8 cellular contexts compared by ENCODE assay signal in the genomic region with DNA sequence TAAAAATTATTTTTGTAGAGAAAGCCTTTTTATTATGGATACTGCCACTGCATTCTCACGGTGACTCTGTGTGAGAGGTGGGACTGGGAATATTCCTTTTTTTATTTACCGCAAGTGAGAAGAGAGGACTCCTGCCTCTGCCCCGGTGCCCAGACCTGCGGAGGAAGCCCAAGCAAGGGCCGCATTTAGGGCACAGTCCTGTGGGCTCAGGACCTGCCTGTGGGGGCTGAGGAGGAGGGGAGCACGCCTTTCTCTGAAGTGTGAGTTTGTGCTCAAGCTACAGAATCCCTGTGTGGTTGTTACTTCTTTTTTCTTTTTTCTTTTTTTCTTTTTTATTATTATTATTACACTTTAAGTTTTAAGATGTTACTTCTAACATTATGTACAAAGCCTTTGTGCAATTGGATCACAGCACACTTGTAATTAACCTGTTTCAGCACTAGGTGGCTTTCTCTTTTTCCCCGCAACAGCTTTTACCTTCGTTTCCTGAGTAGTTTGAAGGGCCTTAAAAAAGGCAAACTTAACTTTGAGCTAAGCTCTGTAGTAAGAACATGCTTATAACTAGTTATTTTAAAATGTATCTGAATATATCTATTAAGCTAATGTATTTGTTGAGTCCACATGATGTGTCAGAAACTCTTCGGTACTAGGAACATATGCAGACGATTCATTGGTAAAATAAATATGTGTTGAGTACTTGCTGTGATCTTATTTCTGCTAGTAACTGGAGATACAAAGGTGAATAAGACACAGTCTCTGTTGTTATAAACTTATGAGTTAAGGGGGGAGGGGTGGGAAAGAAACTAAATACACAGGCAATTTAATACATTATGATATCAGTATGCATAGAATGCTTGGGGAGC. TPM values are rescaled to one million over a fixed set of nuclear protein-coding genes. Genes with fewer than 3 reads are reported as not detected.
DNase-seq lines count a peak whose midpoint lies in the region; ATAC-seq and TF ChIP-seq lines count a peak whose summit lies in the region.

No MANE protein-coding gene starts in this region.

- H3K4me3 ChIP-seq in smooth muscle cell: no peak overlapping the region

- H3K27ac ChIP-seq in smooth muscle cell (ENCODE audit: low read depth): peak overlapping the region; percentile 34

- H3K27me3 ChIP-seq in smooth muscle cell (ENCODE audit: low read depth): no peaks in the 10 kb centered on the region

- peaks cover 98% of the 10 kb centered on the region for H4K20me1 ChIP-seq in smooth muscle cell (ENCODE audit: low read depth)

- no peak overlapping the region for H3K9ac ChIP-seq in smooth muscle cell (ENCODE audit: low read depth)

- no peaks in the 10 kb centered on the region for H3K36me3 ChIP-seq in smooth muscle cell (ENCODE audit: low read depth)

- H3K79me2 ChIP-seq in smooth muscle cell (ENCODE audit: low read depth): peaks cover 99% of the 10 kb centered on the region

- no peak overlapping the region for H2AFZ ChIP-seq in smooth muscle cell (ENCODE audit: low read depth)

- H3F3A ChIP-seq in smooth muscle cell (ENCODE audit: low read depth): peaks cover 2% of the 10 kb centered on the region

- H3K4me3 Mint-ChIP-seq in stimulated activated memory B cell treated with anti-CD40 and anti-IgM and Interleukin-4, amounts not matched to agents 10 μg/mL and 1 μg/mL and 100 μg/mL, for 72 hours: no peak overlapping the region

- 63% methylated on average over 10 of the region's 10 CpGs for WGBS in smooth muscle cell (ENCODE audit: low lambda C conversion rate)

- in situ Hi-C loops in SK-MEL-5 (cut with HindIII; ENCODE audit: low pct_unique_long_range_greater_than_20kb, low sequenced_read_pairs): no loop called here

- H3K4me2 ChIP-seq in smooth muscle cell: no peak overlapping the region

- H3K36me3 Mint-ChIP-seq in stimulated activated memory B cell treated with anti-CD40 and anti-IgM and Interleukin-4, amounts not matched to agents 10 μg/mL and 1 μg/mL and 100 μg/mL, for 72 hours: no peaks in the 10 kb centered on the region

- peak; percentile 25 for DNase-seq in SIG-M5 treated with dmso at 0.1 percent for 504 hours (lab: John Stamatoyannopoulos, UW; ENCODE audit: unreplicated experiment)
- no peak for DNase-seq in SIG-M5 (lab: John Stamatoyannopoulos, UW)
- peak; percentile 54 for DNase-seq in SK-MEL-5 (ENCODE audit: low read depth, low spot score)
- DNase-seq in fibroblast of the conjunctiva (ENCODE audit: low read depth): peak; percentile 28
- DNase-seq in smooth muscle cell (lab: John Stamatoyannopoulos, UW; ENCODE audit: unreplicated experiment): no peak
- no peak for DNase-seq in activated CD4-positive, CD25-positive, alpha-beta regulatory T cell treated with anti-CD3 and anti-CD28 coated beads, Interleukin-2, amount 50 U/mL, for 72 hours

- H3K4me1 Mint-ChIP-seq in stimulated activated memory B cell treated with anti-CD40 and anti-IgM and Interleukin-4, amounts not matched to agents 10 μg/mL and 1 μg/mL and 100 μg/mL, for 72 hours: no peaks in the 10 kb centered on the region

- H3K9me3 ChIP-seq in smooth muscle cell (replicated peaks; ENCODE audit: low read depth): no peaks in the 10 kb centered on the region

- H3K27me3 Mint-ChIP-seq in stimulated activated memory B cell treated with anti-CD40 and anti-IgM and Interleukin-4, amounts not matched to agents 10 μg/mL and 1 μg/mL and 100 μg/mL, for 72 hours: peaks cover 12% of the 10 kb centered on the region

- no peak overlapping the region for H3K27ac Mint-ChIP-seq in stimulated activated memory B cell treated with anti-CD40 and anti-IgM and Interleukin-4, amounts not matched to agents 10 μg/mL and 1 μg/mL and 100 μg/mL, for 72 hours

- peaks cover 15% of the 10 kb centered on the region for H3K4me1 ChIP-seq in smooth muscle cell (ENCODE audit: low read depth)

- TF ChIP-seq CTCF in smooth muscle cell (IDR thresholded peaks at IDR 0.05; ENCODE audit: borderline replicate concordance, insufficient read depth, poor library complexity, severe bottlenecking): peak; percentile 49

- peak; percentile 66 for ATAC-seq in HG02852 (IDR thresholded peaks at IDR 0.05; ENCODE audit: unreplicated experiment)
- ATAC-seq in stimulated activated memory B cell treated with anti-CD40 and anti-IgM and Interleukin-4, amounts not matched to agents 10 μg/mL and 1 μg/mL and 100 μg/mL, for 72 hours: no peak

- H3K9me3 Mint-ChIP-seq in stimulated activated memory B cell treated with anti-CD40 and anti-IgM and Interleukin-4, amounts not matched to agents 10 μg/mL and 1 μg/mL and 100 μg/mL, for 72 hours: no peaks in the 10 kb centered on the region

RNA-seq across cellular contexts. Expression of a gene that starts 18.3 kb away (rescaled TPM):
- total RNA-seq in SK-MEL-5 (2014; rRNA removed; shearing (Covaris generic)): 12.0 and 13.5 TPM in 2 replicates
- 17.2 and 22.1 TPM in 2 replicates for polyA plus RNA-seq in SK-MEL-5 (2015; cell fraction: cytosol; rRNA removed)
- polyA plus RNA-seq in SK-MEL-5 (2015; cell fraction: nucleus; rRNA removed): 9.2 and 18.2 TPM in 2 replicates
- 61.0 and 63.5 TPM in 2 replicates for total RNA-seq in smooth muscle cell
- polyA plus RNA-seq in smooth muscle cell: 23.4 and 23.8 TPM in 2 replicates

Comparison
In these comparisons a context has a peak if more than half of its experiments do, and no peak if none do; other contexts are left out.
1. DNase-seq: peak in SIG-M5 treated with dmso at 0.1 percent for 504 hours (single experiment), SK-MEL-5 (single experiment) and fibroblast of the conjunctiva (single experiment); none in SIG-M5 (single experiment), smooth muscle cell (single experiment) and activated CD4-positive, CD25-positive, alpha-beta regulatory T cell treated with anti-CD3 and anti-CD28 coated beads, Interleukin-2, amount 50 U/mL, for 72 hours (single experiment).